In the genomic region with DNA sequence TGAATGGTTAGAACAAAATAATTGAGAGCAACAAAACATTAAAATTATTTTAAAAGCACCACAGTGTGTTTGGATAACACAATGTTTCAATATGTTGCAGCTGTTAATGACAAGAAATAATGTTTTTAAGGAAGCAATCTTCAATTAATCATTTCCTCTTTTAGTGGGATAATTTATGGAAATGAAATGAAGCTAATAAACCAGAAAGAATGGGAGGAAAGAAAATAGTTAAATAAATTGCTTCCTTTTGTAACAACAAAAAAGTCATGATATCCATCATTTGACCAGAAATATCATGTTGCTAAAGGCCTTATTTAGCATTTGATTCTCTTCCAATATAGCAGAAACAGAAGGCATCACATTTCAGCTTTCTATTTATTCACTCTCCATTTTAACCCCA, we compare ENCODE assay signal across 16 cellular contexts.
A peak's percentile ranks its signal among the peaks of the same experiment; 100 is the strongest.
DNase-seq lines count a peak whose midpoint lies in the region; ATAC-seq and TF ChIP-seq lines count a peak whose summit lies in the region.
"Had no signal": no experiment of that assay in that cellular context is flagged by ENCODE, and none has a peak within 500 bp of the region (broad histone marks: within the 10 kb centered on the region; RNA-seq: fewer than 3 reads in every experiment).

No MANE protein-coding gene starts in this region.

- H3K9ac ChIP-seq in smooth muscle cell (ENCODE audit: low read depth): no peak overlapping the region
- H3K9ac ChIP-seq: BLaER1 treated with 17β-estradiol and CSF1 and Interleukin-3, amounts not matched to agents 10 nM and 100 nM had no signal

- H3K4me3 ChIP-seq in spleen: no peak overlapping the region
- no peak overlapping the region for H3K4me3 ChIP-seq in smooth muscle cell
- H3K4me3 ChIP-seq: BLaER1 treated with 17β-estradiol and CSF1 and Interleukin-3, amounts not matched to agents 10 nM and 100 nM; GM12878; GM23338 had no signal

- H4K20me1 ChIP-seq in smooth muscle cell (ENCODE audit: low read depth): no peaks in the 10 kb centered on the region
- H4K20me1 ChIP-seq: BLaER1 treated with 17β-estradiol and CSF1 and Interleukin-3, amounts not matched to agents 10 nM and 100 nM had no signal

- H3K27me3 ChIP-seq in spleen (replicated peaks in 1 of 7): no peaks in the 10 kb centered on the region
- no peaks in the 10 kb centered on the region for H3K27me3 ChIP-seq in smooth muscle cell (ENCODE audit: low read depth)
- H3K27me3 ChIP-seq: BLaER1 treated with 17β-estradiol and CSF1 and Interleukin-3, amounts not matched to agents 10 nM and 100 nM had no signal

- H3K4me2 ChIP-seq in smooth muscle cell: no peak overlapping the region
- H3K4me2 ChIP-seq: BLaER1 treated with 17β-estradiol and CSF1 and Interleukin-3, amounts not matched to agents 10 nM and 100 nM; GM23338 had no signal

- H3K79me2 ChIP-seq in smooth muscle cell (ENCODE audit: low read depth): no peaks in the 10 kb centered on the region

- H3K27ac ChIP-seq in spleen: no peak overlapping the region
- H3K27ac ChIP-seq in smooth muscle cell (ENCODE audit: low read depth): no peak overlapping the region
- H3K27ac ChIP-seq: 22Rv1; BLaER1 treated with 17β-estradiol and CSF1 and Interleukin-3, amounts not matched to agents 10 nM and 100 nM had no signal

- no peak overlapping the region for H2AFZ ChIP-seq in smooth muscle cell (ENCODE audit: low read depth)
- H2AFZ ChIP-seq: GM23338 had no signal

- ATAC-seq in esophagus mucosa: no peak
- ATAC-seq: GM12878, GM23338 had no signal

- H3F3A ChIP-seq in smooth muscle cell (ENCODE audit: low read depth): no peaks in the 10 kb centered on the region

- H3K36me3 ChIP-seq in spleen (no peaks in the 10 kb centered on the region), smooth muscle cell (ENCODE audit: low read depth) (no peaks in the 10 kb centered on the region)
- H3K36me3 ChIP-seq: BLaER1 treated with 17β-estradiol and CSF1 and Interleukin-3, amounts not matched to agents 10 nM and 100 nM had no signal

- TF ChIP-seq CTCF in spleen (IDR thresholded peaks at IDR 0.05 in 8 of 11, conservative IDR thresholded peaks at IDR 0.05 in 3 of 11): no peak
- no peak for TF ChIP-seq CTCF in smooth muscle cell (IDR thresholded peaks at IDR 0.05; ENCODE audit: borderline replicate concordance, insufficient read depth, poor library complexity, severe bottlenecking)

- H3K4me1 ChIP-seq in spleen: no peaks in the 10 kb centered on the region
- H3K4me1 ChIP-seq in smooth muscle cell (ENCODE audit: low read depth): no peaks in the 10 kb centered on the region

- H3K9me3 ChIP-seq in spleen (no peaks in the 10 kb centered on the region), smooth muscle cell (replicated peaks; ENCODE audit: low read depth) (no peaks in the 10 kb centered on the region)
- H3K9me3 ChIP-seq: BLaER1 treated with 17β-estradiol and CSF1 and Interleukin-3, amounts not matched to agents 10 nM and 100 nM had no signal

- DNase-seq in NCI-H2171 treated with DMSO at 0.1 percent for 48 hours (lab: John Stamatoyannopoulos, UW) (peak; percentile 55), NCI-H2171 (lab: John Stamatoyannopoulos, UW) (no peak), NCI-H69 (lab: John Stamatoyannopoulos, UW) (peak; percentile 13), fibroblast of peridontal ligament (ENCODE audit: extremely low read depth) (peak; percentile 34), spleen (no peak), smooth muscle cell (lab: John Stamatoyannopoulos, UW; ENCODE audit: unreplicated experiment) (no peak)
- DNase-seq: AML-193; CD4-positive, CD25-positive, alpha-beta regulatory T cell; DMS53; HCEC 1CT; HFFc6 had no signal

- no peak for TF ChIP-seq POLR2A in spleen (IDR thresholded peaks at IDR 0.05)

- intact Hi-C loops in spleen (cut with DNase I; ENCODE audit: low total_unique reads): no loop called here

Comparison
In these comparisons a context has a peak if more than half of its experiments do, and no peak if none do; other contexts are left out.
1. DNase-seq: peak in NCI-H2171 treated with DMSO at 0.1 percent for 48 hours (single experiment), NCI-H69 (single experiment) and fibroblast of peridontal ligament (single experiment); none in NCI-H2171 (single experiment), spleen (single experiment) and smooth muscle cell (single experiment).